ENCODE assay signal across 8 cellular contexts in the genomic region with DNA sequence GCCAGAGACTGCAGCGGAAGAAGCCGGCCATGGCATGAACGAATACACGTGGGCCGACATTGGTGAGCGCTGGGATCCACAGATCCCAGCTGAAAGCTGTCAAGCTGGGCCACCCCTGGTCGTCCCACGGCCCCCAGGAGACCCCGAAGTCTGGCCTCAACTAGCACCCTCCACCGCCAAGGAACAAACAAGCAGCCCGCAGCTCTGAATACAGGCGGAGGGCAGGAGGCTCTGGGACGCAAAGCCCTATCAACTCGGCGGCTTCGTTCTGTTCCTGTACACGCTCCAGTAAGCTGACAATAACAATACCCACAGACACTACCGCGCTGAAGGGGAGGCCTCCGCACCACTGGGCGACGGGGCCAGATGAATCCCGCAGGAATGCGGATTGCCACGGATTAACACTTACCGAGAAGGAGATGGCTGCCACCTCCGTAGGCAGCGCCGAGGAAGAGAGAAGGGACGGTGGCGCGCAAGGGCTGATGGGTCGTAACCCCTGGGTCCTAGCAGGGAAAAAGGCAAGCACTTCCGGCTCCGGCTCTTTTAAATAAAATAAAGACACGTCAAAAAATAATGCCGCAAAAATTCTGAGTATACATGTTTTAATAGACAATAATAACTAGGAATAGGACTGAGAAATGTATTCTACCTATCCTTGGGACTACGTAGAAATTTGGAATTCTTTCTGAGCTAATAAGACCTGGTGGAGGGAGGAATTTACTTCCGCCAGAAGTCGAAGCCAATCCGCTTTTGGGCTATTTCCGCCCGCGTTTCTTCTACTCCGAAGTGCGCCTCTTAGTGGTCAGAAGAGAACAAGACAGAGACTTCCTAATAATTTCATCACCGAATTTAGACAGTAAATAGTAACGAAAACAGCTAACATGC. TPM values are rescaled to one million over a fixed set of nuclear protein-coding genes. Genes with fewer than 3 reads are reported as not detected.
DNase-seq lines count a peak whose midpoint lies in the region; ATAC-seq and TF ChIP-seq lines count a peak whose summit lies in the region.

A gene (minus strand): TSS at position 481 of the 885 bp plus-strand sequence. CDS start 1,328 bp downstream, outside the sequence.

- CTCF ChIA-PET in naive thymus-derived CD4-positive, alpha-beta T cell (lab: Charles Lee), result interaction anchor here (0.7 to 2.8 kb wide), 10 partner anchors 10 to 135 kb away, joined by 3 to 16 read pairs (median 4); a partner anchor contains a TSS

- H3K4me1 ChIP-seq in GM23338 (ENCODE audit: insufficient read depth) (peaks cover 39% of the 10 kb centered on the region), fibroblast of lung (ENCODE audit: control insufficient read depth, extremely low read depth, insufficient read depth, low read length) (peaks cover 19% of the 10 kb centered on the region)
- H3K4me1 ChIP-seq in naive thymus-derived CD4-positive, alpha-beta T cell (ENCODE audit: control insufficient read depth in 2 of 2, insufficient read depth in 2 of 2, low read length in 2 of 2), result peaks cover 16 to 28% of the 10 kb centered on the region in 2 donors

- no peaks in the 10 kb centered on the region for H3K9me3 ChIP-seq in fibroblast of lung (ENCODE audit: control insufficient read depth, insufficient read depth, low read depth, low read length)
- H3K9me3 ChIP-seq in naive thymus-derived CD4-positive, alpha-beta T cell (ENCODE audit: control insufficient read depth in 2 of 3, low read length in 3 of 3), result no peaks in the 10 kb centered on the region

- peak within 1 kb of the TSS; percentile 99 for H3K27ac Mint-ChIP-seq in GM23338
- peak within 1 kb of the TSS; percentile 99 for H3K27ac Mint-ChIP-seq in activated T-helper 1 cell treated with anti-CD3 and anti-CD28 coated beads, Interleukin-12 subunit alpha, Interleukin-12 subunit beta, Interleukin-2, Interleukin-4 antibody, amounts not matched to agents 30 ng/mL and 10 ng/mL and 1 ng/mL, durations not matched to agents 14 hours and 24 hours and 36 hours
- peak within 1 kb of the TSS; percentile 98 to 100 (median 100) for H3K27ac Mint-ChIP-seq in naive thymus-derived CD4-positive, alpha-beta T cell
- peak within 1 kb of the TSS; percentile 100 for H3K27ac Mint-ChIP-seq in stimulated activated naive B cell treated with anti-CD40 and anti-IgM and Interleukin-4, amounts not matched to agents 10 μg/mL and 1 μg/mL and 100 μg/mL, for 72 hours

- peaks cover 60% of the 10 kb centered on the region for H3K36me3 Mint-ChIP-seq in GM23338 (ENCODE audit: low read depth)
- peaks cover 47% of the 10 kb centered on the region for H3K36me3 Mint-ChIP-seq in activated T-helper 1 cell treated with anti-CD3 and anti-CD28 coated beads, Interleukin-12 subunit alpha, Interleukin-12 subunit beta, Interleukin-2, Interleukin-4 antibody, amounts not matched to agents 30 ng/mL and 10 ng/mL and 1 ng/mL, durations not matched to agents 14 hours and 24 hours and 36 hours (ENCODE audit: low read depth)
- peaks cover 0 to 36% (median 25%) of the 10 kb centered on the region in 5 donors for H3K36me3 Mint-ChIP-seq in naive thymus-derived CD4-positive, alpha-beta T cell
- peaks cover 40 to 47% of the 10 kb centered on the region in 2 donors for H3K36me3 Mint-ChIP-seq in stimulated activated naive B cell treated with anti-CD40 and anti-IgM and Interleukin-4, amounts not matched to agents 10 μg/mL and 1 μg/mL and 100 μg/mL, for 72 hours

- H3K9me3 Mint-ChIP-seq in GM23338, result peaks cover 12% of the 10 kb centered on the region
- H3K9me3 Mint-ChIP-seq in activated T-helper 1 cell treated with anti-CD3 and anti-CD28 coated beads, Interleukin-12 subunit alpha, Interleukin-12 subunit beta, Interleukin-2, Interleukin-4 antibody, amounts not matched to agents 30 ng/mL and 10 ng/mL and 1 ng/mL, durations not matched to agents 14 hours and 24 hours and 36 hours, result no peaks in the 10 kb centered on the region
- H3K9me3 Mint-ChIP-seq in naive thymus-derived CD4-positive, alpha-beta T cell, result peaks cover 0 to 1% (median 0%) of the 10 kb centered on the region in 11 donors
- no peaks in the 10 kb centered on the region for H3K9me3 Mint-ChIP-seq in stimulated activated naive B cell treated with anti-CD40 and anti-IgM and Interleukin-4, amounts not matched to agents 10 μg/mL and 1 μg/mL and 100 μg/mL, for 72 hours

- peak within 1 kb of the TSS; percentile 8; the same call in 1 of the 2 replicates for H2AFZ ChIP-seq in GM23338
- H2AFZ ChIP-seq in fibroblast of lung (ENCODE audit: low read length), result peak within 1 kb of the TSS; percentile 68

- peaks cover 45% of the 10 kb centered on the region for H3K36me3 ChIP-seq in GM23338 (ENCODE audit: insufficient read depth)
- H3K36me3 ChIP-seq in fibroblast of lung (ENCODE audit: control insufficient read depth, insufficient read depth, low read length), result peaks cover 30% of the 10 kb centered on the region
- H3K36me3 ChIP-seq in naive thymus-derived CD4-positive, alpha-beta T cell (ENCODE audit: control insufficient read depth in 2 of 3, insufficient read depth in 3 of 3, low read length in 3 of 3), result peaks cover 8 to 40% (median 26%) of the 10 kb centered on the region in 3 experiments

- POLR2A ChIA-PET in naive thymus-derived CD4-positive, alpha-beta T cell (lab: Charles Lee), result interaction anchor here (0.6 to 3.0 kb wide), 26 partner anchors 9 to 1811 kb away, joined by 3 to 30 read pairs (median 4); a partner anchor contains a TSS

- peaks cover 42% of the 10 kb centered on the region for H4K20me1 ChIP-seq in GM23338 (replicated peaks; ENCODE audit: insufficient read depth)
- H4K20me1 ChIP-seq in fibroblast of lung (ENCODE audit: control insufficient read depth, extremely low read depth, insufficient read depth, low read length), result peaks cover 6% of the 10 kb centered on the region

- H3K4me3 ChIP-seq in GM23338 (peak within 1 kb of the TSS; percentile 94), fibroblast of lung (replicated peaks in 1 of 4; ENCODE audit: control extremely low read depth in 1 of 4, insufficient read depth in 1 of 4, low read depth in 3 of 4, low read length in 4 of 4) (peak within 1 kb of the TSS; percentile 42 to 100 (median 89))
- peak within 1 kb of the TSS; percentile 90 for H3K4me3 ChIP-seq in naive thymus-derived CD4-positive, alpha-beta T cell (ENCODE audit: low read length)

- peaks cover 48% of the 10 kb centered on the region for H3K4me1 Mint-ChIP-seq in GM23338
- peaks cover 40% of the 10 kb centered on the region for H3K4me1 Mint-ChIP-seq in activated T-helper 1 cell treated with anti-CD3 and anti-CD28 coated beads, Interleukin-12 subunit alpha, Interleukin-12 subunit beta, Interleukin-2, Interleukin-4 antibody, amounts not matched to agents 30 ng/mL and 10 ng/mL and 1 ng/mL, durations not matched to agents 14 hours and 24 hours and 36 hours (ENCODE audit: low read depth)
- peaks cover 31 to 54% (median 47%) of the 10 kb centered on the region in 7 donors for H3K4me1 Mint-ChIP-seq in naive thymus-derived CD4-positive, alpha-beta T cell
- H3K4me1 Mint-ChIP-seq in stimulated activated naive B cell treated with anti-CD40 and anti-IgM and Interleukin-4, amounts not matched to agents 10 μg/mL and 1 μg/mL and 100 μg/mL, for 72 hours, result peaks cover 27 to 53% of the 10 kb centered on the region in 2 donors

- peaks cover 21% of the 10 kb centered on the region for H3K27me3 Mint-ChIP-seq in GM23338 (ENCODE audit: insufficient read depth, low read depth, poor library complexity)
- H3K27me3 Mint-ChIP-seq in activated T-helper 1 cell treated with anti-CD3 and anti-CD28 coated beads, Interleukin-12 subunit alpha, Interleukin-12 subunit beta, Interleukin-2, Interleukin-4 antibody, amounts not matched to agents 30 ng/mL and 10 ng/mL and 1 ng/mL, durations not matched to agents 14 hours and 24 hours and 36 hours (ENCODE audit: insufficient read depth), result peaks cover 2% of the 10 kb centered on the region
- H3K27me3 Mint-ChIP-seq in naive thymus-derived CD4-positive, alpha-beta T cell, result no peaks in the 10 kb centered on the region
- no peaks in the 10 kb centered on the region for H3K27me3 Mint-ChIP-seq in stimulated activated naive B cell treated with anti-CD40 and anti-IgM and Interleukin-4, amounts not matched to agents 10 μg/mL and 1 μg/mL and 100 μg/mL, for 72 hours

- H3K4me2 ChIP-seq in GM23338 (peak within 1 kb of the TSS; percentile 100), fibroblast of lung (ENCODE audit: extremely low read depth, insufficient read depth, low read length) (peak within 1 kb of the TSS; percentile 97)

- H3K9ac ChIP-seq in fibroblast of lung (ENCODE audit: insufficient read depth, low read length), result peak within 1 kb of the TSS; percentile 74

- ATAC-seq in GM23338, result peak; percentile 87
- peak; percentile 95 for ATAC-seq in naive thymus-derived CD4-positive, alpha-beta T cell
- ATAC-seq in stimulated activated naive B cell treated with anti-CD40 and anti-IgM and Interleukin-4, amounts not matched to agents 10 μg/mL and 1 μg/mL and 100 μg/mL, for 72 hours (replicated peaks), result peak; percentile 90 to 92

- peak; percentile 79 to 86 for TF ChIP-seq CTCF in GM23338 (conservative IDR thresholded peaks at IDR 0.05; ENCODE audit: low read depth in 2 of 2)
- peak; percentile 76 to 86 for TF ChIP-seq CTCF in fibroblast of lung (conservative IDR thresholded peaks at IDR 0.05 in 1 of 2, IDR thresholded peaks at IDR 0.05 in 1 of 2; ENCODE audit: low read depth in 1 of 2, low read length in 2 of 2)

- peak within 1 kb of the TSS; percentile 99 for H3K4me3 Mint-ChIP-seq in GM23338
- peak within 1 kb of the TSS; percentile 97 for H3K4me3 Mint-ChIP-seq in activated T-helper 1 cell treated with anti-CD3 and anti-CD28 coated beads, Interleukin-12 subunit alpha, Interleukin-12 subunit beta, Interleukin-2, Interleukin-4 antibody, amounts not matched to agents 30 ng/mL and 10 ng/mL and 1 ng/mL, durations not matched to agents 14 hours and 24 hours and 36 hours
- peak within 1 kb of the TSS; percentile 92 to 97 (median 96) for H3K4me3 Mint-ChIP-seq in naive thymus-derived CD4-positive, alpha-beta T cell
- H3K4me3 Mint-ChIP-seq in stimulated activated naive B cell treated with anti-CD40 and anti-IgM and Interleukin-4, amounts not matched to agents 10 μg/mL and 1 μg/mL and 100 μg/mL, for 72 hours, result peak within 1 kb of the TSS; percentile 95 to 97

- H3F3A ChIP-seq in GM23338 (replicated peaks; ENCODE audit: low read depth), result peaks cover 44% of the 10 kb centered on the region

- H3K79me2 ChIP-seq in GM23338 (replicated peaks; ENCODE audit: insufficient read depth) (peaks cover 50% of the 10 kb centered on the region), fibroblast of lung (ENCODE audit: control insufficient read depth, insufficient read depth, low read length) (peaks cover 50% of the 10 kb centered on the region)

- no peaks in the 10 kb centered on the region for H3K9me2 ChIP-seq in GM23338 (ENCODE audit: insufficient read depth)

- H3K27me3 ChIP-seq in GM23338 (ENCODE audit: insufficient read depth) (no peaks in the 10 kb centered on the region), fibroblast of lung (ENCODE audit: control insufficient read depth, insufficient read depth, low read length) (peaks cover 2% of the 10 kb centered on the region)
- no peaks in the 10 kb centered on the region for H3K27me3 ChIP-seq in naive thymus-derived CD4-positive, alpha-beta T cell (ENCODE audit: control insufficient read depth in 2 of 2, insufficient read depth in 2 of 2, low read length in 2 of 2)

- H3K27ac ChIP-seq in GM23338 (ENCODE audit: low read depth) (peak within 1 kb of the TSS; percentile 76), fibroblast of lung (ENCODE audit: insufficient read depth, low read length) (peak within 1 kb of the TSS; percentile 88)
- peak within 1 kb of the TSS; percentile 92 for H3K27ac ChIP-seq in naive thymus-derived CD4-positive, alpha-beta T cell (ENCODE audit: low read depth, low read length)

- intact Hi-C loops in activated T-helper 1 cell treated with anti-CD3 and anti-CD28 coated beads, Interleukin-12 subunit alpha, Interleukin-12 subunit beta, Interleukin-2, Interleukin-4 antibody, amounts not matched to agents 30 ng/mL and 10 ng/mL and 1 ng/mL, durations not matched to agents 14 hours and 24 hours and 36 hours (cut with micrococcal nuclease), result loop anchor here (1.0 to 2.0 kb wide), 10 partner anchors 27 to 707 kb away; a partner anchor contains a TSS
- intact Hi-C loops in naive thymus-derived CD4-positive, alpha-beta T cell (cut with micrococcal nuclease), result loop anchor here (1.0 to 10.0 kb wide), 15 partner anchors 27 to 1591 kb away; a partner anchor contains a TSS

- DNase-seq in EH (ENCODE audit: low read depth) (peak; percentile 95), GM23338 (ENCODE audit: low spot score) (peak; percentile 98), LHCN-M2 (ENCODE audit: low read depth) (peak; percentile 93), RPMI7951 (ENCODE audit: low read depth) (peak; percentile 95), fibroblast of lung (ENCODE audit: low read depth in 2 of 2) (peak; percentile 97 to 99)
- peak; percentile 78 for DNase-seq in activated T-helper 1 cell treated with anti-CD3 and anti-CD28 coated beads, Interleukin-12 subunit alpha, Interleukin-12 subunit beta, Interleukin-2, Interleukin-4 antibody, amounts not matched to agents 30 ng/mL and 10 ng/mL and 1 ng/mL, durations not matched to agents 14 hours and 24 hours and 36 hours (ENCODE audit: low spot score)
- peak; percentile 72 to 94 (median 92) for DNase-seq in naive thymus-derived CD4-positive, alpha-beta T cell
- DNase-seq in stimulated activated naive B cell treated with anti-CD40 and anti-IgM and Interleukin-4, amounts not matched to agents 10 μg/mL and 1 μg/mL and 100 μg/mL, for 72 hours, result peak; percentile 76

RNA-seq across cellular contexts. Expression of the gene that starts here (rescaled TPM):
- 561 and 772 TPM in 2 replicates for total RNA-seq in GM23338 (2014; rRNA removed; shearing (Covaris generic))
- polyA plus RNA-seq in GM23338 (2016; fragmentation: Nextera tagmentation; extraction: Ambion mirVana) (2,550 and 2,858 TPM in 2 replicates), fibroblast of lung (1,855 and 2,018 TPM in 2 replicates)
- total RNA-seq in LHCN-M2 (2014; rRNA removed) (417 and 1,707 TPM in 2 replicates), fibroblast of lung (1,141 and 1,244 TPM in 2 replicates)
- polyA plus RNA-seq in LHCN-M2 (2012), result 2,709 TPM
- total RNA-seq in RPMI7951 (2014; rRNA removed; shearing (Covaris generic)), result 1,815 and 2,401 TPM in 2 replicates
- total RNA-seq in activated T-helper 1 cell treated with anti-CD3 and anti-CD28 coated beads, Interleukin-12 subunit alpha, Interleukin-12 subunit beta, Interleukin-2, Interleukin-4 antibody, amounts not matched to agents 30 ng/mL and 10 ng/mL and 1 ng/mL, durations not matched to agents 14 hours and 24 hours and 36 hours, result 1,952 and 1,970 TPM in 2 replicates
- 2,758 and 2,760 TPM in 2 replicates for polyA plus RNA-seq in fibroblast of lung (2012)
- 351 and 379 TPM in 2 replicates for polyA minus RNA-seq in fibroblast of lung (ENCODE audit: low replicate concordance)
- total RNA-seq in naive thymus-derived CD4-positive, alpha-beta T cell, result 1,000 to 10,000 TPM; 1,890 to 4,471 (median 4,246) TPM
- 1,000 to 10,000 TPM; 4,172 to 4,415 TPM for polyA plus RNA-seq in naive thymus-derived CD4-positive, alpha-beta T cell

Comparison
In these comparisons a context has a peak if more than half of its experiments do, and no peak if none do; other contexts are left out.
1. Peak in every context shown above with its lines: DNase-seq, ATAC-seq, H3K4me3 ChIP-seq and H3K27ac ChIP-seq.